Comparison of ENCODE assay signal across 9 cellular contexts in genomic region chr5:113901718-113902117, GRCh38.
"Had no signal": no experiment of that assay in that cellular context is flagged by ENCODE, and none has a peak within 500 bp of the region (broad histone marks: within the 10 kb centered on the region; RNA-seq: fewer than 3 reads in every experiment).

No MANE protein-coding gene starts in this region.

- H3K9ac ChIP-seq: GM23248 had no signal

- H3K27ac Mint-ChIP-seq: HFFc6 had no signal

- H3K27ac ChIP-seq: GM23248, HL-60 had no signal

- FAIRE-seq: K562 had no signal

- H3K4me3 ChIP-seq: GM23248, HAP-1, K562 had no signal

- H3K4me3 Mint-ChIP-seq: HFFc6 had no signal

- H3K9me3 Mint-ChIP-seq: HFFc6 had no signal

- H2AFZ ChIP-seq: GM23248 had no signal

- H3K4me1 ChIP-seq: HAP-1 had no signal

- DNase-seq: GM23248, GOT3, H7, HFFc6, IMR-90 had no signal

- H3K36me3 ChIP-seq: HAP-1 had no signal

- ATAC-seq: HCT116, K562 had no signal

- H3K9me3 ChIP-seq: HAP-1 had no signal
